Comparison of ENCODE assay signal across 16 cellular contexts in the genomic region with DNA sequence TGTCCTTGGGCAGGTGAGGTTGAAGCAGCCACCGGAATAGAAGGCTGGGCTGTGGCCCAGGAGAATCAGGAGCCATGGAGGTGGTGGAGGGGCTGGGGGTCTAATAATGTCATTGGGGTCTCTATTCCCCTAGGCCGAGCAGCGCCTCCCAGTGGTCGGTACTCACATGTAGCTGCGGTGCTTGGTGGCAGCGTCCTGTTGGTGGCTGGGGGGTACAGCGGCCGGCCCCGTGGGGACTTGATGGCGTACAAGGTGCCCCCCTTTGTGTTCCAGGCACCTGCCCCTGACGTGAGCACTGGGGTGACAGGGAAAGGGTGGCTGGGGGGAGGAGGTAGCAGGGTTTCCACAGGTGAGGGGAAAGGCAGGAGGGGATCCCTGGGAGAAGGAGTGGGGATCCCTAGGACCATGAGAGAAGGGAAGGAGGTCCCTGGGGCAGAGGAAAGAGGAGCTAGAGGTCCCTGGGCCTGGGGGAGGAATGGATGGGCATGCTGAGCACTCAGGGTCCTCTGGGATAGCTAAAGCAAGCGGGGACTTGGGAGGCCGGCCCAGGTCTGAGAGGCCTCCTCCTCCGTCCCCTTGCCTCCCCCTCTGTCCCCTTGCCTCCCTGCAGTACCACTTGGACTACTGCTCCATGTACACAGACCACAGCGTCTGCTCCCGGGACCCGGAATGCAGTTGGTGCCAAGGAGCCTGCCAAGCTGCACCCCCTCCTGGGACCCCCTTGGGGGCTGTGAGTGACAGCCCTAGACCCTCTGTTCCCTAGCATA. TPM values are rescaled to one million over a fixed set of nuclear protein-coding genes. Genes with fewer than 3 reads are reported as not detected.
DNase-seq lines count a peak whose midpoint lies in the region; ATAC-seq and TF ChIP-seq lines count a peak whose summit lies in the region.
"Had no signal": no experiment of that assay in that cellular context is flagged by ENCODE, and none has a peak within 500 bp of the region (broad histone marks: within the 10 kb centered on the region; RNA-seq: fewer than 3 reads in every experiment).

No MANE protein-coding gene starts in this region.

- H3K27me3 ChIP-seq in PC-3 (ENCODE audit: low read length), result no peaks in the 10 kb centered on the region
- no peaks in the 10 kb centered on the region for H3K27me3 ChIP-seq in foreskin keratinocyte
- no peaks in the 10 kb centered on the region for H3K27me3 ChIP-seq in upper lobe of right lung
- H3K27me3 ChIP-seq: colonic mucosa, testis had no signal

- ATAC-seq in PC-3 (no peak), foreskin keratinocyte (no peak), upper lobe of right lung (peak; percentile 27), GM21619 (IDR thresholded peaks at IDR 0.05; ENCODE audit: unreplicated experiment) (no peak), GM19035 (IDR thresholded peaks at IDR 0.05; ENCODE audit: unreplicated experiment) (no peak)
- ATAC-seq: activated CD4-positive, CD25-positive, alpha-beta regulatory T cell treated with anti-CD3 and anti-CD28 coated beads, Interleukin-2, amount 50 U/mL, for 24 hours; activated T-cell treated with anti-CD3 and anti-CD28 coated beads, Interleukin-2, amount 50 U/mL, for 4 hours had no signal

- H3K9me3 Mint-ChIP-seq in activated CD4-positive, alpha-beta memory T cell treated with anti-CD3 and anti-CD28 coated beads for 36 hours, result no peaks in the 10 kb centered on the region
- H3K9me3 Mint-ChIP-seq: activated T-cell treated with anti-CD3 and anti-CD28 coated beads, Interleukin-2, amount 50 U/mL, for 4 hours had no signal

- peak; percentile 15 for DNase-seq in activated CD4-positive, alpha-beta T cell treated with anti-CD3 and anti-CD28 coated beads for 48 hours
- no peak for DNase-seq in activated CD4-positive, alpha-beta T cell treated with anti-CD3 and anti-CD28 coated beads, Interleukin-2, amount 50 U/mL, for 48 hours
- no peak for DNase-seq in PC-3
- no peak for DNase-seq in foreskin keratinocyte
- no peak for DNase-seq in upper lobe of right lung
- no peak for DNase-seq in activated CD4-positive, alpha-beta memory T cell treated with anti-CD3 and anti-CD28 coated beads for 36 hours
- DNase-seq: activated T-cell treated with anti-CD3 and anti-CD28 coated beads, Interleukin-2, amount 50 U/mL, for 4 hours; colonic mucosa; NK-92 treated with Interleukin-12 subunit alpha and Interleukin-12 subunit beta, amount 100 ng/mL, for 24 hours; testis had no signal

- TF ChIP-seq CTCF in PC-3 (conservative IDR thresholded peaks at IDR 0.05; ENCODE audit: low read depth, low read length) (peak; percentile 33; the same call in 1 of the 2 replicates), foreskin keratinocyte (conservative IDR thresholded peaks at IDR 0.05) (peak; percentile 18), upper lobe of right lung (IDR thresholded peaks at IDR 0.05) (no peak)

- intact Hi-C loops in PC-3 (cut with micrococcal nuclease) (no loop called here), upper lobe of right lung (cut with DNase I) (no loop called here)
- intact Hi-C loops in activated CD4-positive, alpha-beta memory T cell treated with anti-CD3 and anti-CD28 coated beads for 36 hours (cut with micrococcal nuclease), result no loop called here

- no peak overlapping the region for H3K27ac Mint-ChIP-seq in activated CD4-positive, alpha-beta memory T cell treated with anti-CD3 and anti-CD28 coated beads for 36 hours

- BruUV-seq in PC-3 (replicated peaks; lab: Mats Ljungman, UMichigan), result no TSS peak

- no peak overlapping the region for H2AFZ ChIP-seq in PC-3 (ENCODE audit: low read length)

- POLR2A ChIA-PET in PC-3 (lab: Charles Lee; ENCODE audit: unreplicated experiment), result no interaction called here
- POLR2A ChIA-PET in activated CD4-positive, alpha-beta memory T cell treated with anti-CD3 and anti-CD28 coated beads for 36 hours (lab: Charles Lee), result no interaction called here

- H3K27me3 Mint-ChIP-seq in activated CD4-positive, alpha-beta memory T cell treated with anti-CD3 and anti-CD28 coated beads for 36 hours, result no peaks in the 10 kb centered on the region

- H3K4me2 ChIP-seq in PC-3 (ENCODE audit: low read length), result no peak overlapping the region

- CTCF ChIA-PET in PC-3 (lab: Charles Lee), result no interaction called here
- CTCF ChIA-PET in activated CD4-positive, alpha-beta memory T cell treated with anti-CD3 and anti-CD28 coated beads for 36 hours (lab: Charles Lee), result no interaction called here

- H3K4me1 Mint-ChIP-seq in activated CD4-positive, alpha-beta memory T cell treated with anti-CD3 and anti-CD28 coated beads for 36 hours (ENCODE audit: low read depth), result no peaks in the 10 kb centered on the region

- no peaks in the 10 kb centered on the region for H4K20me1 ChIP-seq in PC-3 (ENCODE audit: low read length)

- H3K4me3 ChIP-seq in PC-3 (ENCODE audit: low read length) (no peak overlapping the region), upper lobe of right lung (no peak overlapping the region)
- H3K4me3 ChIP-seq: colonic mucosa, testis had no signal

- no peak overlapping the region for H3K9ac ChIP-seq in PC-3 (ENCODE audit: low read length)

- H3K36me3 Mint-ChIP-seq in activated CD4-positive, alpha-beta memory T cell treated with anti-CD3 and anti-CD28 coated beads for 36 hours, result peaks cover 2% of the 10 kb centered on the region

- H3K36me3 ChIP-seq in PC-3 (ENCODE audit: low read depth, low read length) (no peaks in the 10 kb centered on the region), upper lobe of right lung (peaks cover 11% of the 10 kb centered on the region)
- H3K36me3 ChIP-seq: colonic mucosa had no signal

- no peaks in the 10 kb centered on the region for H3K4me1 ChIP-seq in PC-3 (ENCODE audit: insufficient read depth, low read length)
- no peaks in the 10 kb centered on the region for H3K4me1 ChIP-seq in foreskin keratinocyte
- H3K4me1 ChIP-seq in upper lobe of right lung, result no peaks in the 10 kb centered on the region
- H3K4me1 ChIP-seq: colonic mucosa, testis had no signal

- H3K27ac ChIP-seq in PC-3 (ENCODE audit: low read length) (no peak overlapping the region), foreskin keratinocyte (no peak overlapping the region), upper lobe of right lung (no peak overlapping the region)
- H3K27ac ChIP-seq: colonic mucosa, testis had no signal

- H3K79me2 ChIP-seq in PC-3 (ENCODE audit: low read length), result no peaks in the 10 kb centered on the region

- H3K9me3 ChIP-seq in PC-3 (ENCODE audit: low read length) (no peaks in the 10 kb centered on the region), upper lobe of right lung (no peaks in the 10 kb centered on the region)
- H3K9me3 ChIP-seq: colonic mucosa, testis had no signal

- no peaks in the 10 kb centered on the region for H3F3A ChIP-seq in PC-3 (ENCODE audit: low read length, unreplicated experiment)

- H3K4me3 Mint-ChIP-seq in activated CD4-positive, alpha-beta memory T cell treated with anti-CD3 and anti-CD28 coated beads for 36 hours, result no peak overlapping the region
- H3K4me3 Mint-ChIP-seq: activated T-cell treated with anti-CD3 and anti-CD28 coated beads, Interleukin-2, amount 50 U/mL, for 4 hours had no signal

- H3K9me2 ChIP-seq in PC-3 (replicated peaks; ENCODE audit: low read length), result no peaks in the 10 kb centered on the region

RNA-seq across cellular contexts. Expression of a gene that starts 18.1 kb away (rescaled TPM):
- total RNA-seq in PC-3 (2014; rRNA removed) (7.7 and 12.2 TPM in 2 replicates), foreskin keratinocyte (11.6 and 12.4 TPM in 2 replicates), upper lobe of right lung (18.4 TPM)
- 4.5 and 5.7 TPM in 2 replicates for polyA plus RNA-seq in foreskin keratinocyte
- 1 to 10 TPM; 6.0 to 7.2 TPM for total RNA-seq in activated CD4-positive, alpha-beta memory T cell treated with anti-CD3 and anti-CD28 coated beads for 36 hours

RNA-seq across cellular contexts. Expression of a gene that starts 30.4 kb away (rescaled TPM):
- total RNA-seq in PC-3 (2014; rRNA removed) (0.29 and 0.69 TPM in 2 replicates), foreskin keratinocyte (not detected in 2 replicates), upper lobe of right lung (0.35 TPM)
- polyA plus RNA-seq in foreskin keratinocyte, result 0.04 TPM in 1 of 2 replicates, not detected in the other
- under 1 TPM in 1 of 2 experiments, not detected in 1; 0.29 TPM for total RNA-seq in activated CD4-positive, alpha-beta memory T cell treated with anti-CD3 and anti-CD28 coated beads for 36 hours
- total RNA-seq: activated T-cell treated with anti-CD3 and anti-CD28 coated beads, Interleukin-2, amount 50 U/mL, for 4 hours; M059J; mesenteric fat pad had no signal

RNA-seq across cellular contexts. Expression of a gene that starts 41.1 kb away (rescaled TPM):
- total RNA-seq in PC-3 (2014; rRNA removed) (not detected in 2 replicates), foreskin keratinocyte (71.9 and 82.9 TPM in 2 replicates), upper lobe of right lung (13.2 TPM)
- 106 and 121 TPM in 2 replicates for polyA plus RNA-seq in foreskin keratinocyte
- total RNA-seq in activated CD4-positive, alpha-beta memory T cell treated with anti-CD3 and anti-CD28 coated beads for 36 hours, result 10 to 100 TPM; 46.6 to 54.7 TPM

RNA-seq across cellular contexts. Expression of a gene that starts 41.6 kb away (rescaled TPM):
- not detected in 2 replicates for total RNA-seq in PC-3 (2014; rRNA removed)
- 1.4 and 1.5 TPM in 2 replicates for total RNA-seq in foreskin keratinocyte
- 2.3 TPM in 2 replicates for polyA plus RNA-seq in foreskin keratinocyte
- 0.52 TPM for total RNA-seq in upper lobe of right lung
- under 1 TPM; 0.61 to 0.81 TPM for total RNA-seq in activated CD4-positive, alpha-beta memory T cell treated with anti-CD3 and anti-CD28 coated beads for 36 hours
- total RNA-seq: mesenteric fat pad had no signal

RNA-seq across cellular contexts. Expression of a gene that starts 46.6 kb away (rescaled TPM):
- 4.1 and 4.5 TPM in 2 replicates for total RNA-seq in PC-3 (2014; rRNA removed)
- total RNA-seq in foreskin keratinocyte, result 5.4 and 6.7 TPM in 2 replicates
- 12.0 and 14.7 TPM in 2 replicates for polyA plus RNA-seq in foreskin keratinocyte
- total RNA-seq in upper lobe of right lung, result 0.87 TPM
- not detected for total RNA-seq in activated CD4-positive, alpha-beta memory T cell treated with anti-CD3 and anti-CD28 coated beads for 36 hours
- total RNA-seq: activated T-cell treated with anti-CD3 and anti-CD28 coated beads, Interleukin-2, amount 50 U/mL, for 4 hours; osteocyte had no signal

Comparison
In these comparisons a context has a peak if more than half of its experiments do, and no peak if none do; other contexts are left out.
1. RNA of a gene that starts 41.1 kb away (total RNA-seq): 71.9 to 82.9 TPM in foreskin keratinocyte, 46.6 to 54.7 TPM in activated CD4-positive, alpha-beta memory T cell treated with anti-CD3 and anti-CD28 coated beads for 36 hours and 13.2 TPM in upper lobe of right lung (single experiment); not detected in PC-3; every median in the first group is over 10 times any median in the second.